Comparison of ENCODE assay signal across 1 cellular context in genomic region chr17:70313450-70313849, GRCh38.
TF ChIP-seq lines count a peak whose summit lies in the region.

No MANE protein-coding gene starts in this region.

TF ChIP-seq in GM23338, 12 proteins besides CTCF, POLR2A, EP300 and RAD21 (continued from another document):
- TF ChIP-seq ZNF462 (CRISPR knock-in tag; IDR thresholded peaks at IDR 0.05) (no peak), EZH2 (IDR thresholded peaks at IDR 0.05; ENCODE audit: low read depth, unreplicated experiment) (no peak)
